ENCODE assay signal across 23 cellular contexts in the genomic region with DNA sequence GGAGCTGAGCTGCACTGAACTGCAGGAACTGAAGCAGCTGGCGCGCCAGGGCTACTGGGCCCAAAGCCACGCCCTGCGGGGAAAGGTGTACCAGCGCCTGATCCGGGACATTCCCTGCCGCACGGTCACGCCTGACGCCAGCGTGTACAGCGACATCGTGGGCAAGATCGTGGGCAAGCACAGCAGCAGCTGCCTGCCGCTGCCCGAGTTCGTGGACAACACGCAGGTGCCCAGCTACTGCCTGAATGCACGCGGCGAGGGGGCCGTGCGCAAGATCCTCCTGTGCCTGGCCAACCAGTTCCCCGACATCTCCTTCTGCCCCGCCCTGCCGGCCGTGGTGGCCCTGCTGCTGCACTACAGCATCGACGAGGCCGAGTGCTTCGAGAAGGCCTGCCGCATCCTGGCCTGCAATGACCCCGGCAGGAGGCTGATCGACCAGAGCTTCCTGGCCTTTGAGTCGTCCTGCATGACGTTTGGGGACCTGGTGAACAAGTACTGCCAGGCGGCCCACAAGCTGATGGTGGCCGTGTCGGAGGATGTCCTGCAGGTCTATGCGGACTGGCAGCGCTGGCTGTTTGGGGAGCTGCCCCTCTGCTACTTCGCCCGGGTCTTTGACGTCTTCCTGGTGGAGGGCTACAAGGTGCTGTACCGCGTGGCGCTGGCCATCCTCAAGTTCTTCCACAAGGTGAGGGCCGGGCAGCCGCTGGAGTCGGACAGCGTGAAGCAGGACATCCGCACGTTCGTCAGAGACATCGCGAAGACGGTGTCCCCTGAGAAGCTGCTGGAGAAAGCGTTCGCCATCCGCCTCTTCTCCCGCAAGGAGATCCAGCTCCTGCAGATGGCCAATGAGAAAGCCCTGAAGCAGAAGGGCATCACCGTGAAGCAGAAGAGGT. TPM values are rescaled to one million over a fixed set of nuclear protein-coding genes. Genes with fewer than 3 reads are reported as not detected.
"Had no signal": no experiment of that assay in that cellular context is flagged by ENCODE, and none has a peak within 500 bp of the region (broad histone marks: within the 10 kb centered on the region; RNA-seq: fewer than 3 reads in every experiment).

No MANE protein-coding gene starts in this region.

- DNase-seq: activated CD4-positive, alpha-beta T cell treated with anti-CD3 and anti-CD28 coated beads, Interleukin-2, amount 10 ng/mL, durations not matched to agents 24 days and 14 days; activated CD4-positive, CD25-positive, alpha-beta regulatory T cell; activated CD8-positive, alpha-beta memory T cell treated with anti-CD3 and anti-CD28 coated beads, Interleukin-2, amount 50 U/mL, for 4 hours; activated CD8-positive, alpha-beta T cell treated with anti-CD3 and anti-CD28 coated beads, Interleukin-2, amount 10 ng/mL, durations not matched to agents 7 days and 5 days; activated gamma-delta T cell treated with Interleukin-2 at 50 U/mL for 16 hours; effector memory CD4-positive, alpha-beta T cell; foreskin keratinocyte; immature natural killer cell; naive thymus-derived CD8-positive, alpha-beta T cell; small intestine; stimulated activated CD4-positive, alpha-beta T cell treated with anti-CD3 and anti-CD28 coated beads, Interleukin-4, amount 100 ng/mL, for 4 hours; stimulated activated CD8-positive, alpha-beta memory T cell treated with anti-CD3 and anti-CD28 coated beads, Interleukin-4, amount 100 ng/mL, for 48 hours; stimulated activated naive CD8-positive, alpha-beta T cell treated with anti-CD3 and anti-CD28 coated beads, Interleukin-15, Interleukin-2, amounts not matched to agents 100 U/mL and 50 U/mL, for 24 hours; SW 1271 had no signal

- H3K9me3 ChIP-seq: neutrophil had no signal

- ATAC-seq: activated CD8-positive, alpha-beta T cell treated with anti-CD3 and anti-CD28 coated beads, Interleukin-2, amount 10 ng/mL, durations not matched to agents 7 days and 5 days; foreskin keratinocyte; naive thymus-derived CD8-positive, alpha-beta T cell; stimulated activated naive CD8-positive, alpha-beta T cell treated with anti-CD3 and anti-CD28 coated beads, Interleukin-15, Interleukin-2, amounts not matched to agents 100 U/mL and 50 U/mL, for 24 hours had no signal

- H3K27me3 ChIP-seq: foreskin keratinocyte, neutrophil had no signal

- FAIRE-seq: small intestine, TTC549 had no signal

- H3K27ac ChIP-seq: foreskin keratinocyte, neutrophil had no signal

- H3K4me1 ChIP-seq: foreskin keratinocyte had no signal

RNA-seq across cellular contexts. Expression of a gene that starts 25.4 kb away (rescaled TPM):
- total RNA-seq: activated CD4-positive, alpha-beta T cell treated with anti-CD3 and anti-CD28 coated beads, Interleukin-2, amount 10 ng/mL, durations not matched to agents 24 days and 14 days; left colon; mononuclear cell; naive thymus-derived CD8-positive, alpha-beta T cell; T-helper 2 cell treated with Interferon-gamma antibody and Interleukin-4, amounts not matched to agents 100 ng/mL and 5 ng/mL, for 36 hours had no signal
- polyA plus RNA-seq: foreskin keratinocyte; immature natural killer cell; naive thymus-derived CD8-positive, alpha-beta T cell had no signal

RNA-seq across cellular contexts. Expression of a gene that starts 34.7 kb away (rescaled TPM):
- total RNA-seq: activated CD4-positive, alpha-beta T cell treated with anti-CD3 and anti-CD28 coated beads, Interleukin-2, amount 10 ng/mL, durations not matched to agents 24 days and 14 days; activated CD8-positive, alpha-beta T cell treated with anti-CD3 and anti-CD28 coated beads, Interleukin-2, amount 10 ng/mL, durations not matched to agents 7 days and 5 days; cerebellum; foreskin keratinocyte; posterior vena cava; right cardiac atrium; T-helper 2 cell treated with Interferon-gamma antibody and Interleukin-4, amounts not matched to agents 100 ng/mL and 5 ng/mL, for 36 hours; temporal lobe had no signal
- polyA plus RNA-seq: foreskin keratinocyte had no signal
